Comparison of ENCODE assay signal across 15 cellular contexts in genomic region chr3:194482196-194482593, GRCh38. TPM values are rescaled to one million over a fixed set of nuclear protein-coding genes. Genes with fewer than 3 reads are reported as not detected.
DNase-seq lines count a peak whose midpoint lies in the region; TF ChIP-seq lines count a peak whose summit lies in the region.
"Had no signal": no experiment of that assay in that cellular context is flagged by ENCODE, and none has a peak within 500 bp of the region (broad histone marks: within the 10 kb centered on the region; RNA-seq: fewer than 3 reads in every experiment).

No MANE protein-coding gene starts in this region.

- no peaks in the 10 kb centered on the region for H3K9me3 Mint-ChIP-seq in activated CD4-positive, alpha-beta memory T cell treated with anti-CD3 and anti-CD28 coated beads for 36 hours
- H3K9me3 Mint-ChIP-seq in activated CD4-positive, alpha-beta memory T cell treated with anti-CD3 and anti-CD28 coated beads, Interleukin-2, amount 10 ng/mL, durations not matched to agents 7 days and 5 days = no peaks in the 10 kb centered on the region
- no peaks in the 10 kb centered on the region for H3K9me3 Mint-ChIP-seq in osteocyte (ENCODE audit: unreplicated experiment)
- H3K9me3 Mint-ChIP-seq: activated naive CD4-positive, alpha-beta T cell treated with anti-CD3 and anti-CD28 coated beads, Interleukin-2, amount 10 ng/mL, durations not matched to agents 7 days and 5 days; type B pancreatic cell had no signal

- peaks cover 15% of the 10 kb centered on the region; the same call in 1 of the 2 replicates for H4K20me1 ChIP-seq in Karpas-422 (ENCODE audit: insufficient read depth, low read depth, low read length)

- CTCF ChIA-PET in activated CD4-positive, alpha-beta memory T cell treated with anti-CD3 and anti-CD28 coated beads for 36 hours (lab: Charles Lee) = no interaction called here
- CTCF ChIA-PET in activated CD4-positive, alpha-beta memory T cell treated with anti-CD3 and anti-CD28 coated beads, Interleukin-2, amount 10 ng/mL, durations not matched to agents 7 days and 5 days (lab: Charles Lee) = interaction anchor here (3.4 kb wide), 1 partner anchor 10 kb away, joined by 23 read pairs; no protein-coding TSS in a partner anchor

- H3K4me1 Mint-ChIP-seq in activated CD4-positive, alpha-beta memory T cell treated with anti-CD3 and anti-CD28 coated beads for 36 hours (ENCODE audit: low read depth) = peaks cover 49% of the 10 kb centered on the region
- peaks cover 47% of the 10 kb centered on the region for H3K4me1 Mint-ChIP-seq in activated CD4-positive, alpha-beta memory T cell treated with anti-CD3 and anti-CD28 coated beads, Interleukin-2, amount 10 ng/mL, durations not matched to agents 7 days and 5 days
- peaks cover 47% of the 10 kb centered on the region for H3K4me1 Mint-ChIP-seq in osteocyte (ENCODE audit: unreplicated experiment)

- peaks cover 31% of the 10 kb centered on the region for H3K36me3 Mint-ChIP-seq in activated CD4-positive, alpha-beta memory T cell treated with anti-CD3 and anti-CD28 coated beads for 36 hours
- peaks cover 33% of the 10 kb centered on the region for H3K36me3 Mint-ChIP-seq in activated CD4-positive, alpha-beta memory T cell treated with anti-CD3 and anti-CD28 coated beads, Interleukin-2, amount 10 ng/mL, durations not matched to agents 7 days and 5 days (ENCODE audit: low read depth)
- H3K36me3 Mint-ChIP-seq in osteocyte (ENCODE audit: unreplicated experiment) = peaks cover 4% of the 10 kb centered on the region

- H3K9ac ChIP-seq in Karpas-422 (ENCODE audit: low read length) = no peak overlapping the region
- H3K9ac ChIP-seq in adipocyte (ENCODE audit: low read length) = no peak overlapping the region

- peaks cover 75% of the 10 kb centered on the region for H3K4me1 ChIP-seq in Karpas-422 (ENCODE audit: low read length)
- H3K4me1 ChIP-seq in adipocyte (ENCODE audit: control insufficient read depth, insufficient read depth, low read length) = peaks cover 60% of the 10 kb centered on the region

- H3K36me3 ChIP-seq in Karpas-422 (ENCODE audit: insufficient read depth, low read length) (peaks cover 35% of the 10 kb centered on the region; the same call in 1 of the 2 replicates), adipocyte (ENCODE audit: control insufficient read depth, insufficient read depth, low read length, severe bottlenecking) (peaks cover 29% of the 10 kb centered on the region)

- H3K9me2 ChIP-seq in Karpas-422 (replicated peaks; ENCODE audit: insufficient read depth, low read length) = no peaks in the 10 kb centered on the region

- DNase-seq in activated CD4-positive, alpha-beta memory T cell treated with anti-CD3 and anti-CD28 coated beads for 36 hours = no peak
- no peak for DNase-seq in activated CD4-positive, alpha-beta memory T cell treated with anti-CD3 and anti-CD28 coated beads, Interleukin-2, amount 10 ng/mL, durations not matched to agents 7 days and 5 days
- DNase-seq in Karpas-422 (no peak), adipocyte (ENCODE audit: low read depth) (no peak), osteocyte (ENCODE audit: extremely low spot score, unreplicated experiment) (no peak), D341Med (ENCODE audit: low spot score) (no peak), GM03348 (ENCODE audit: low spot score) (no peak), inferior parietal cortex (ENCODE audit: extremely low spot score) (no peak)
- DNase-seq: ACHN; activated CD4-positive, alpha-beta T cell treated with anti-CD3 and anti-CD28 coated beads for 48 hours; activated naive CD4-positive, alpha-beta T cell treated with anti-CD3 and anti-CD28 coated beads, Interleukin-2, amount 10 ng/mL, durations not matched to agents 7 days and 5 days; mesendoderm; NCI-H2081 treated with DMSO at 0.1 percent for 48 hours; occipital lobe had no signal

- H3K4me3 ChIP-seq in Karpas-422 (ENCODE audit: low read length) (no peak overlapping the region), adipocyte (ENCODE audit: low read length) (peak overlapping the region; percentile 55)

- POLR2A ChIA-PET in activated CD4-positive, alpha-beta memory T cell treated with anti-CD3 and anti-CD28 coated beads for 36 hours (lab: Charles Lee) = no interaction called here
- POLR2A ChIA-PET in activated CD4-positive, alpha-beta memory T cell treated with anti-CD3 and anti-CD28 coated beads, Interleukin-2, amount 10 ng/mL, durations not matched to agents 7 days and 5 days (lab: Charles Lee) = no interaction called here

- H3K27ac ChIP-seq in Karpas-422 (ENCODE audit: low read length) = no peak overlapping the region

- H3K79me2 ChIP-seq in Karpas-422 (ENCODE audit: low read length) = peaks cover 90% of the 10 kb centered on the region

- no peaks in the 10 kb centered on the region for H3K27me3 ChIP-seq in Karpas-422 (ENCODE audit: low read length)
- H3K27me3 ChIP-seq in adipocyte (replicated peaks; ENCODE audit: control insufficient read depth, insufficient read depth, low read length) = no peaks in the 10 kb centered on the region

- peak overlapping the region; percentile 11 for H3K4me3 Mint-ChIP-seq in activated CD4-positive, alpha-beta memory T cell treated with anti-CD3 and anti-CD28 coated beads for 36 hours
- H3K4me3 Mint-ChIP-seq in activated CD4-positive, alpha-beta memory T cell treated with anti-CD3 and anti-CD28 coated beads, Interleukin-2, amount 10 ng/mL, durations not matched to agents 7 days and 5 days = no peak overlapping the region
- no peak overlapping the region for H3K4me3 Mint-ChIP-seq in osteocyte (ENCODE audit: unreplicated experiment)
- H3K4me3 Mint-ChIP-seq: activated naive CD4-positive, alpha-beta T cell treated with anti-CD3 and anti-CD28 coated beads, Interleukin-2, amount 10 ng/mL, durations not matched to agents 7 days and 5 days; type B pancreatic cell had no signal

- H2AFZ ChIP-seq in Karpas-422 (ENCODE audit: low read length) = no peak overlapping the region

- TF ChIP-seq CTCF in osteocyte (IDR thresholded peaks at IDR 0.05) = no peak

- H3K27ac Mint-ChIP-seq in activated CD4-positive, alpha-beta memory T cell treated with anti-CD3 and anti-CD28 coated beads for 36 hours = peak overlapping the region; percentile 53
- H3K27ac Mint-ChIP-seq in activated CD4-positive, alpha-beta memory T cell treated with anti-CD3 and anti-CD28 coated beads, Interleukin-2, amount 10 ng/mL, durations not matched to agents 7 days and 5 days = no peak overlapping the region
- peak overlapping the region; percentile 46 for H3K27ac Mint-ChIP-seq in osteocyte (ENCODE audit: unreplicated experiment)
- H3K27ac Mint-ChIP-seq: activated naive CD4-positive, alpha-beta T cell treated with anti-CD3 and anti-CD28 coated beads, Interleukin-2, amount 10 ng/mL, durations not matched to agents 7 days and 5 days had no signal

- intact Hi-C loops in activated CD4-positive, alpha-beta memory T cell treated with anti-CD3 and anti-CD28 coated beads for 36 hours (cut with micrococcal nuclease) = no loop called here

- no peaks in the 10 kb centered on the region for H3K27me3 Mint-ChIP-seq in activated CD4-positive, alpha-beta memory T cell treated with anti-CD3 and anti-CD28 coated beads for 36 hours
- no peaks in the 10 kb centered on the region for H3K27me3 Mint-ChIP-seq in activated CD4-positive, alpha-beta memory T cell treated with anti-CD3 and anti-CD28 coated beads, Interleukin-2, amount 10 ng/mL, durations not matched to agents 7 days and 5 days
- H3K27me3 Mint-ChIP-seq in osteocyte (ENCODE audit: unreplicated experiment) = no peaks in the 10 kb centered on the region
- H3K27me3 Mint-ChIP-seq: type B pancreatic cell had no signal

- peak overlapping the region; percentile 15 for H3K4me2 ChIP-seq in Karpas-422 (ENCODE audit: low read depth, low read length, poor library complexity, severe bottlenecking)

- H3K9me3 ChIP-seq in Karpas-422 (ENCODE audit: low read length) = no peaks in the 10 kb centered on the region
- no peaks in the 10 kb centered on the region for H3K9me3 ChIP-seq in adipocyte (ENCODE audit: control insufficient read depth, low read length)

RNA-seq across cellular contexts. Expression of gene ATP13A3, which starts 4.6 kb away (rescaled TPM):
- 100 to 1,000 TPM; 136 to 145 TPM for total RNA-seq in activated CD4-positive, alpha-beta memory T cell treated with anti-CD3 and anti-CD28 coated beads for 36 hours
- total RNA-seq in activated CD4-positive, alpha-beta memory T cell treated with anti-CD3 and anti-CD28 coated beads, Interleukin-2, amount 10 ng/mL, durations not matched to agents 7 days and 5 days = 10 to 100 TPM; 76.8 to 77.8 TPM
- 331 and 337 TPM in 2 replicates for total RNA-seq in Karpas-422 (2014; rRNA removed; shearing (Covaris generic); ENCODE audit: low replicate concordance)
- 59.7 and 63.1 TPM in 2 replicates for total RNA-seq in osteocyte
